Comparison of ENCODE assay signal across 13 cellular contexts in the genomic region with DNA sequence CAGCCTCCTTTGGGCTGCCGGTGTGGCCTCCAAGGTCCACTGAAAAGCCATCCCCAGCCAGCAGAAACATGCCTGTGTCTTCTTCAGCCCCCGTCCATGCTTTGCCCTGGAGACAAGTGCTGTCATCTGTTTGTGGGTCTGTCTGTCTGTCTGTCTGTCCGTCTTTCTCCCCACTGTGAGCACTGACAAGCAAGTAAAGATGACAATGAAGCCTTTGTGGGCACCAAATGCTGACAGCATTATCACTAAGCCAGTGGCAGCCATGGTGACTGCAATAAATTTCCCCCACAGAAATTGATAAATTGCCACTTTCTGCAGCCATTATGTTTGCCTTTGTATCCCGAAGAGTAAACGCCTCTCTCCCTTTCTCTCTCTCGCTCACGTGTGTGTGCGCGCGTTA. TPM values are rescaled to one million over a fixed set of nuclear protein-coding genes. Genes with fewer than 3 reads are reported as not detected.
DNase-seq lines count a peak whose midpoint lies in the region; ATAC-seq and TF ChIP-seq lines count a peak whose summit lies in the region.
"Had no signal": no experiment of that assay in that cellular context is flagged by ENCODE, and none has a peak within 500 bp of the region (broad histone marks: within the 10 kb centered on the region; RNA-seq: fewer than 3 reads in every experiment).

No MANE protein-coding gene starts in this region.

- H4K20me1 ChIP-seq in osteoblast (ENCODE audit: insufficient read depth, low read length), result peaks cover 5% of the 10 kb centered on the region

- H3K27ac Mint-ChIP-seq in endodermal cell, result no peak overlapping the region
- H3K27ac Mint-ChIP-seq: CD4-positive, alpha-beta memory T cell; IgD-negative memory B cell had no signal

- H3K4me1 Mint-ChIP-seq in endodermal cell, result peaks cover 14% of the 10 kb centered on the region
- H3K4me1 Mint-ChIP-seq: CD4-positive, alpha-beta memory T cell had no signal

- no peak overlapping the region for H3K9ac ChIP-seq in endodermal cell (ENCODE audit: extremely low read depth, low read length, poor library complexity, severe bottlenecking)

- peaks cover 11% of the 10 kb centered on the region for H3K27me3 Mint-ChIP-seq in endodermal cell (ENCODE audit: insufficient read depth)

- H3K9me3 ChIP-seq in endodermal cell (ENCODE audit: control insufficient read depth, low read length), result no peaks in the 10 kb centered on the region
- H3K9me3 ChIP-seq in osteoblast (ENCODE audit: low read depth, low read length), result no peaks in the 10 kb centered on the region

- TF ChIP-seq CTCF in endodermal cell (conservative IDR thresholded peaks at IDR 0.05) (no peak), osteoblast (IDR thresholded peaks at IDR 0.05; ENCODE audit: extremely low read depth, low read depth, low read length) (no peak)

- peaks cover 16% of the 10 kb centered on the region for H3K79me2 ChIP-seq in osteoblast (ENCODE audit: insufficient read depth, low read length)

- peak overlapping the region; percentile 45 for H2AFZ ChIP-seq in osteoblast (ENCODE audit: low read length)

- H3K36me3 ChIP-seq in endodermal cell (ENCODE audit: control insufficient read depth, insufficient read depth, low read length) (no peaks in the 10 kb centered on the region), osteoblast (ENCODE audit: insufficient read depth, low read length) (no peaks in the 10 kb centered on the region)

- H3K36me3 Mint-ChIP-seq in endodermal cell (ENCODE audit: low read depth), result no peaks in the 10 kb centered on the region
- H3K36me3 Mint-ChIP-seq: CD4-positive, alpha-beta memory T cell had no signal

- H3K4me3 ChIP-seq in endodermal cell (ENCODE audit: low read length) (no peak overlapping the region), osteoblast (ENCODE audit: insufficient read depth, low read length) (no peak overlapping the region)

- H3K9me3 Mint-ChIP-seq in endodermal cell, result no peaks in the 10 kb centered on the region
- H3K9me3 Mint-ChIP-seq: CD4-positive, alpha-beta memory T cell; IgD-negative memory B cell had no signal

- H3K4me3 Mint-ChIP-seq in endodermal cell, result no peak overlapping the region
- H3K4me3 Mint-ChIP-seq: IgD-negative memory B cell had no signal

- H3K27me3 ChIP-seq in endodermal cell (ENCODE audit: control insufficient read depth, insufficient read depth, low read length, poor library complexity, severe bottlenecking), result no peaks in the 10 kb centered on the region
- no peaks in the 10 kb centered on the region for H3K27me3 ChIP-seq in osteoblast (ENCODE audit: insufficient read depth, low read length)

- 82 to 92% methylated on average over 10 of the region's 10 CpGs for WGBS in endodermal cell (ENCODE audit: insufficient coverage in 1 of 2, insufficient read length in 1 of 2), 2 experiments

- ATAC-seq in HG02884 (IDR thresholded peaks at IDR 0.05; ENCODE audit: unreplicated experiment) (no peak), GM19467 (IDR thresholded peaks at IDR 0.05; ENCODE audit: unreplicated experiment) (no peak)

- DNase-seq in NCI-H774 (lab: John Stamatoyannopoulos, UW) (peak; percentile 23), endodermal cell (no peak), osteoblast (ENCODE audit: insufficient read length, low spot score, missing footprints) (no peak), NCI-H510A treated with DMSO at 0.1 percent for 48 hours (lab: John Stamatoyannopoulos, UW) (no peak), NCI-H2196 treated with DMSO at 0.1 percent for 48 hours (lab: John Stamatoyannopoulos, UW; ENCODE audit: unreplicated experiment) (no peak)
- DNase-seq: CD4-positive, alpha-beta memory T cell; DMS79; HCEC 1CT; NCI-H1105; NCI-H187 treated with DMSO at 0.1 percent for 48 hours had no signal

- H3K27ac ChIP-seq in endodermal cell (ENCODE audit: low read depth, low read length), result peak overlapping the region; percentile 1
- H3K27ac ChIP-seq in osteoblast (ENCODE audit: low read depth, low read length), result peak overlapping the region; percentile 95

- peak overlapping the region; percentile 79 for H3K4me2 ChIP-seq in osteoblast (ENCODE audit: insufficient read depth, low read length)

- H3K4me1 ChIP-seq in endodermal cell (ENCODE audit: control insufficient read depth, insufficient read depth, low read length) (peaks cover 3% of the 10 kb centered on the region), osteoblast (ENCODE audit: insufficient read depth, low read length) (peaks cover 41% of the 10 kb centered on the region)

RNA-seq across cellular contexts. Expression of gene STEAP3, which starts 6.6 kb away (rescaled TPM):
- 1 to 10 TPM; 4.4 to 7.9 TPM for total RNA-seq in endodermal cell
- 3.2 TPM for polyA plus RNA-seq in endodermal cell (2013, experiment 1 of 2)
- 4.2 TPM for polyA plus RNA-seq in endodermal cell (2013, experiment 2 of 2)
- total RNA-seq in osteoblast, result 27.4 and 40.9 TPM in 2 replicates
- polyA plus RNA-seq: CD4-positive, alpha-beta memory T cell had no signal
